1 cellular context compared by ENCODE assay signal in the genomic region with DNA sequence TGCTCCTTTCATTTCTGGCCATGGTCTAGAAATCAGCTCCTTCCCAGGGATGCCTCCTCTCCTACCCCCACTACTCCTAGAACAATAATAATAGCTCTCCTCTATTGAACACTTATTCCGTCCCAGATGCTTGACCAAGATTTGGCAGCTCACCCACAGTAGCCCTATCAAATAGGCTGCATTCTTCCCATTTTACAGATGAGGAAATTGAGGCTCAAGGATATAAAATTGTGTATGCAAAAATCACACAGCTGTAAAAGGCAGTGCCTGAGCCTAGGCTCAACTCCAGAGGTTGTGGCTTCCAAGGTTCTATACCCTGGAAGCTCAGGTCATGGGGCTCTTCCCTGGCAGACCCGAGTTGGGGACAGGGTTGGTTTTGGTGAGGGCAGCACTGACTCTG.
A peak's percentile ranks its signal among the peaks of the same experiment; 100 is the strongest.
TF ChIP-seq lines count a peak whose summit lies in the region.

No MANE protein-coding gene starts in this region.

TF ChIP-seq in K562, 482 proteins besides CTCF, POLR2A, EP300 and RAD21 (continued from another document):
- TF ChIP-seq, protein P1, sequence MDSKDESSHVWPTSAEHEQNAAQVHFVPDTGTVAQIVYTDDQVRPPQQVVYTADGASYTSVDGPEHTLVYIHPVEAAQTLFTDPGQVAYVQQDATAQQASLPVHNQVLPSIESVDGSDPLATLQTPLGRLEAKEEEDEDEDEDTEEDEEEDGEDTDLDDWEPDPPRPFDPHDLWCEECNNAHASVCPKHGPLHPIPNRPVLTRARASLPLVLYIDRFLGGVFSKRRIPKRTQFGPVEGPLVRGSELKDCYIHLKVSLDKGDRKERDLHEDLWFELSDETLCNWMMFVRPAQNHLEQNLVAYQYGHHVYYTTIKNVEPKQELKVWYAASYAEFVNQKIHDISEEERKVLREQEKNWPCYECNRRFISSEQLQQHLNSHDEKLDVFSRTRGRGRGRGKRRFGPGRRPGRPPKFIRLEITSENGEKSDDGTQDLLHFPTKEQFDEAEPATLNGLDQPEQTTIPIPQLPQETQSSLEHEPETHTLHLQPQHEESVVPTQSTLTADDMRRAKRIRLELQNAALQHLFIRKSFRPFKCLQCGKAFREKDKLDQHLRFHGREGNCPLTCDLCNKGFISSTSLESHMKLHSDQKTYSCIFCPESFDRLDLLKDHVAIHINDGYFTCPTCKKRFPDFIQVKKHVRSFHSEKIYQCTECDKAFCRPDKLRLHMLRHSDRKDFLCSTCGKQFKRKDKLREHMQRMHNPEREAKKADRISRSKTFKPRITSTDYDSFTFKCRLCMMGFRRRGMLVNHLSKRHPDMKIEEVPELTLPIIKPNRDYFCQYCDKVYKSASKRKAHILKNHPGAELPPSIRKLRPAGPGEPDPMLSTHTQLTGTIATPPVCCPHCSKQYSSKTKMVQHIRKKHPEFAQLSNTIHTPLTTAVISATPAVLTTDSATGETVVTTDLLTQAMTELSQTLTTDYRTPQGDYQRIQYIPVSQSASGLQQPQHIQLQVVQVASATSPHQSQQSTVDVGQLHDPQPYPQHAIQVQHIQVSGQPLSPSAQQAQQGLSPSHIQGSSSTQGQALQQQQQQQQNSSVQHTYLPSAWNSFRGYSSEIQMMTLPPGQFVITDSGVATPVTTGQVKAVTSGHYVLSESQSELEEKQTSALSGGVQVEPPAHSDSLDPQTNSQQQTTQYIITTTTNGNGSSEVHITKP (IDR thresholded peaks at IDR 0.05; ENCODE audit: partially characterized antibody), result peak; percentile 16
- TF ChIP-seq HDAC1 (IDR thresholded peaks at IDR 0.05), result peak; percentile 41 to 45; a peak in 2 of 4 replicates
- 0 out of 2 replicates have a peak, but pooled peaks have one; percentile 4 for TF ChIP-seq NFIC (IDR thresholded peaks at IDR 0.05)
- peak; percentile 23; the same call in 1 of the 2 replicates for TF ChIP-seq CC2D1A (IDR thresholded peaks at IDR 0.05)
- TF ChIP-seq CBX1 (IDR thresholded peaks at IDR 0.05; ENCODE audit: low read depth), result 0 out of 2 replicates have a peak, but pooled peaks have one; percentile 71
- TF ChIP-seq RBM25 (IDR thresholded peaks at IDR 0.05; ENCODE audit: low read depth, low read length, severe bottlenecking), result peak; percentile 95
- TF ChIP-seq CBX3 (IDR thresholded peaks at IDR 0.05; ENCODE audit: borderline replicate concordance in 1 of 2, low read length in 2 of 2), result peak in 1 of 2 experiments; percentile 83; a peak in 1 of 3 replicates
- no peak for TF ChIP-seq SETDB1 (IDR thresholded peaks at IDR 0.05; ENCODE audit: low read length)
- 0 out of 2 replicates have a peak, but pooled peaks have one; percentile 7 for TF ChIP-seq RB1 (IDR thresholded peaks at IDR 0.05; ENCODE audit: low read depth)
- TF ChIP-seq, protein P2, sequence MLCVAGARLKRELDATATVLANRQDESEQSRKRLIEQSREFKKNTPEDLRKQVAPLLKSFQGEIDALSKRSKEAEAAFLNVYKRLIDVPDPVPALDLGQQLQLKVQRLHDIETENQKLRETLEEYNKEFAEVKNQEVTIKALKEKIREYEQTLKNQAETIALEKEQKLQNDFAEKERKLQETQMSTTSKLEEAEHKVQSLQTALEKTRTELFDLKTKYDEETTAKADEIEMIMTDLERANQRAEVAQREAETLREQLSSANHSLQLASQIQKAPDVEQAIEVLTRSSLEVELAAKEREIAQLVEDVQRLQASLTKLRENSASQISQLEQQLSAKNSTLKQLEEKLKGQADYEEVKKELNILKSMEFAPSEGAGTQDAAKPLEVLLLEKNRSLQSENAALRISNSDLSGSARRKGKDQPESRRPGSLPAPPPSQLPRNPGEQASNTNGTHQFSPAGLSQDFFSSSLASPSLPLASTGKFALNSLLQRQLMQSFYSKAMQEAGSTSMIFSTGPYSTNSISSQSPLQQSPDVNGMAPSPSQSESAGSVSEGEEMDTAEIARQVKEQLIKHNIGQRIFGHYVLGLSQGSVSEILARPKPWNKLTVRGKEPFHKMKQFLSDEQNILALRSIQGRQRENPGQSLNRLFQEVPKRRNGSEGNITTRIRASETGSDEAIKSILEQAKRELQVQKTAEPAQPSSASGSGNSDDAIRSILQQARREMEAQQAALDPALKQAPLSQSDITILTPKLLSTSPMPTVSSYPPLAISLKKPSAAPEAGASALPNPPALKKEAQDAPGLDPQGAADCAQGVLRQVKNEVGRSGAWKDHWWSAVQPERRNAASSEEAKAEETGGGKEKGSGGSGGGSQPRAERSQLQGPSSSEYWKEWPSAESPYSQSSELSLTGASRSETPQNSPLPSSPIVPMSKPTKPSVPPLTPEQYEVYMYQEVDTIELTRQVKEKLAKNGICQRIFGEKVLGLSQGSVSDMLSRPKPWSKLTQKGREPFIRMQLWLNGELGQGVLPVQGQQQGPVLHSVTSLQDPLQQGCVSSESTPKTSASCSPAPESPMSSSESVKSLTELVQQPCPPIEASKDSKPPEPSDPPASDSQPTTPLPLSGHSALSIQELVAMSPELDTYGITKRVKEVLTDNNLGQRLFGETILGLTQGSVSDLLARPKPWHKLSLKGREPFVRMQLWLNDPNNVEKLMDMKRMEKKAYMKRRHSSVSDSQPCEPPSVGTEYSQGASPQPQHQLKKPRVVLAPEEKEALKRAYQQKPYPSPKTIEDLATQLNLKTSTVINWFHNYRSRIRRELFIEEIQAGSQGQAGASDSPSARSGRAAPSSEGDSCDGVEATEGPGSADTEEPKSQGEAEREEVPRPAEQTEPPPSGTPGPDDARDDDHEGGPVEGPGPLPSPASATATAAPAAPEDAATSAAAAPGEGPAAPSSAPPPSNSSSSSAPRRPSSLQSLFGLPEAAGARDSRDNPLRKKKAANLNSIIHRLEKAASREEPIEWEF (CRISPR knock-in tag; IDR thresholded peaks at IDR 0.05), result no peak
- peak; percentile 97 for TF ChIP-seq ADNP (tag; IDR thresholded peaks at IDR 0.05)
- TF ChIP-seq ZNF507 (tag; conservative IDR thresholded peaks at IDR 0.05), result no peak
- TF ChIP-seq DMBX1 (CRISPR knock-in tag; IDR thresholded peaks at IDR 0.05; ENCODE audit: borderline replicate concordance), result peak; percentile 29; the same call in 1 of the 2 replicates
- peak; percentile 99 for TF ChIP-seq BCOR (IDR thresholded peaks at IDR 0.05)
- TF ChIP-seq NCOA4 (IDR thresholded peaks at IDR 0.05; ENCODE audit: partially characterized antibody), result peak; percentile 56
- TF ChIP-seq CHD4 (IDR thresholded peaks at IDR 0.05; ENCODE audit: insufficient read depth, insufficient replicate concordance, low read depth, low read length, poor library complexity, severe bottlenecking), result peak; percentile 27
- peak; percentile 95 for TF ChIP-seq SMARCA5 (IDR thresholded peaks at IDR 0.05)
